ENCODE assay signal across 8 cellular contexts in genomic region chr2:196718796-196719564, GRCh38.
DNase-seq lines count a peak whose midpoint lies in the region; ATAC-seq and TF ChIP-seq lines count a peak whose summit lies in the region.

No MANE protein-coding gene starts in this region.

- H3K36me3 Mint-ChIP-seq in activated CD8-positive, alpha-beta memory T cell treated with anti-CD3 and anti-CD28 coated beads, Interleukin-2, amount 10 ng/mL, durations not matched to agents 7 days and 5 days: peaks cover 28% of the 10 kb centered on the region

- no peaks in the 10 kb centered on the region for H3K79me2 ChIP-seq in HCT116 (ENCODE audit: insufficient read depth, low read length)

- TF ChIP-seq RAD21 in HCT116 (IDR thresholded peaks at IDR 0.05; ENCODE audit: low read depth): 0 out of 2 replicates have a peak, but pooled peaks have one; percentile 6

- H3K4me1 ChIP-seq in HCT116 (ENCODE audit: control insufficient read depth in 1 of 2, insufficient read depth in 2 of 2, low read length in 2 of 2) (peaks cover 0 to 8% of the 10 kb centered on the region in 2 experiments; a peak in 1 of 4 replicates), transverse colon (no peaks in the 10 kb centered on the region)

- H3K4me3 Mint-ChIP-seq in activated CD8-positive, alpha-beta memory T cell treated with anti-CD3 and anti-CD28 coated beads, Interleukin-2, amount 10 ng/mL, durations not matched to agents 7 days and 5 days: no peak overlapping the region

- H3K4me1 Mint-ChIP-seq in activated CD8-positive, alpha-beta memory T cell treated with anti-CD3 and anti-CD28 coated beads, Interleukin-2, amount 10 ng/mL, durations not matched to agents 7 days and 5 days: peaks cover 14% of the 10 kb centered on the region

- no peaks in the 10 kb centered on the region for H3K27me3 Mint-ChIP-seq in activated CD8-positive, alpha-beta memory T cell treated with anti-CD3 and anti-CD28 coated beads, Interleukin-2, amount 10 ng/mL, durations not matched to agents 7 days and 5 days

- TF ChIP-seq POLR2A in HCT116 (IDR thresholded peaks at IDR 0.05; ENCODE audit: borderline replicate concordance, extremely low read depth, insufficient read depth, insufficient read length) (no peak), transverse colon (IDR thresholded peaks at IDR 0.05) (no peak)

- in situ Hi-C loops in transverse colon (cut with MboI; ENCODE audit: low pct_ligation_motif_present in 1 of 4, low pct_unique_long_range_greater_than_20kb in 1 of 4, low sequenced_read_pairs in 3 of 4): no loop called here

- H3K27ac ChIP-seq in HCT116 (ENCODE audit: low read depth, low read length): peak overlapping the region; percentile 8; the same call in 1 of the 2 replicates
- H3K27ac ChIP-seq in transverse colon: no peak overlapping the region

- RAD21 ChIA-PET in HCT116 (lab: Charles Lee; ENCODE audit: low non-redundant PET in 1 of 2, low total read pairs in 2 of 2, uncharacterized antibody in 2 of 2, unreplicated experiment in 2 of 2): no interaction called here

- H3K27me3 ChIP-seq in HCT116 (ENCODE audit: insufficient read depth, low read length) (no peaks in the 10 kb centered on the region), transverse colon (no peaks in the 10 kb centered on the region)

- no peak overlapping the region; the same call in 1 of the 2 replicates for H3K4me2 ChIP-seq in HCT116 (ENCODE audit: low read length)

- no peaks in the 10 kb centered on the region for H3K9me3 Mint-ChIP-seq in activated CD8-positive, alpha-beta memory T cell treated with anti-CD3 and anti-CD28 coated beads, Interleukin-2, amount 10 ng/mL, durations not matched to agents 7 days and 5 days (ENCODE audit: low read depth)

- no peaks in the 10 kb centered on the region for H3K9me2 ChIP-seq in HCT116 (ENCODE audit: insufficient read depth)

- BruUV-seq in HCT116 (replicated peaks; lab: Mats Ljungman, UMichigan): no TSS peak

- H3K4me3 ChIP-seq in AG10803 (ENCODE audit: low read length): peak overlapping the region; percentile 23
- no peak overlapping the region for H3K4me3 ChIP-seq in HCT116 (replicated peaks in 1 of 2; ENCODE audit: low read depth in 1 of 2, low read length in 2 of 2)
- H3K4me3 ChIP-seq in transverse colon: no peak overlapping the region

- no peaks in the 10 kb centered on the region for H4K20me1 ChIP-seq in HCT116 (ENCODE audit: insufficient read depth)

- CTCF ChIA-PET in HCT116 (lab: Charles Lee): interaction anchor here (0.7 to 1.5 kb wide), 2 partner anchors 9 to 32 kb away, joined by 3 to 5 read pairs; no protein-coding TSS in a partner anchor
- CTCF ChIA-PET in activated CD8-positive, alpha-beta memory T cell treated with anti-CD3 and anti-CD28 coated beads, Interleukin-2, amount 10 ng/mL, durations not matched to agents 7 days and 5 days (lab: Charles Lee): no interaction called here

- TF ChIP-seq CTCF in AG10803 (conservative IDR thresholded peaks at IDR 0.05; ENCODE audit: low read length) (peak; percentile 46), HCT116 (IDR thresholded peaks at IDR 0.05 in 2 of 3, conservative IDR thresholded peaks at IDR 0.05 in 1 of 3; ENCODE audit: borderline replicate concordance in 1 of 3, insufficient read depth in 1 of 3, low read depth in 2 of 3, low read length in 2 of 3) (peak; percentile 4 to 29 (median 20); a peak in 3 of 6 replicates), transverse colon (IDR thresholded peaks at IDR 0.05) (no peak)

- H3K27ac Mint-ChIP-seq in activated CD8-positive, alpha-beta memory T cell treated with anti-CD3 and anti-CD28 coated beads, Interleukin-2, amount 10 ng/mL, durations not matched to agents 7 days and 5 days: no peak overlapping the region

- no peak overlapping the region for H2AFZ ChIP-seq in HCT116 (ENCODE audit: low read depth, low read length, poor library complexity, severe bottlenecking)

- WGBS in transverse colon (ENCODE audit: low coverage in 1 of 2), 2 donors: 58 to 59% methylated on average over 5 of the region's 5 CpGs

- ATAC-seq in HCT116 (peak; percentile 89), GM21360 (IDR thresholded peaks at IDR 0.05; ENCODE audit: unreplicated experiment) (no peak), GM18858 (IDR thresholded peaks at IDR 0.05; ENCODE audit: unreplicated experiment) (no peak)
- ATAC-seq in activated CD8-positive, alpha-beta memory T cell treated with anti-CD3 and anti-CD28 coated beads, Interleukin-2, amount 10 ng/mL, durations not matched to agents 7 days and 5 days: no peak

- POLR2A ChIA-PET in HCT116 (lab: Charles Lee): interaction anchor here (1.2 kb wide), 1 partner anchor 23 kb away, joined by 3 read pairs; no protein-coding TSS in a partner anchor

- H3K36me3 ChIP-seq in HCT116 (ENCODE audit: control insufficient read depth in 1 of 2, insufficient read depth in 2 of 2, low read length in 2 of 2) (peaks cover 2 to 11% of the 10 kb centered on the region in 2 experiments; a peak in 2 of 4 replicates), transverse colon (no peaks in the 10 kb centered on the region)

- no peak overlapping the region for H3K9ac ChIP-seq in HCT116 (ENCODE audit: low read length)

- no peak for TF ChIP-seq EP300 in transverse colon (IDR thresholded peaks at IDR 0.05; ENCODE audit: low read depth)

- DNase-seq in AG10803 (ENCODE audit: low read depth) (peak; percentile 81), HCT116 (ENCODE audit: low read depth, low spot score) (no peak), SK-N-DZ (ENCODE audit: low spot score) (peak; percentile 5), islet precursor cell (peak; percentile 70), transverse colon (no peak)
- DNase-seq in activated CD8-positive, alpha-beta memory T cell treated with anti-CD3 and anti-CD28 coated beads, Interleukin-2, amount 10 ng/mL, durations not matched to agents 7 days and 5 days: no peak

- intact Hi-C loops in HCT116 (cut with micrococcal nuclease) (no loop called here), transverse colon (cut with DNase I; ENCODE audit: low total_unique reads) (no loop called here)

- H3K9me3 ChIP-seq in HCT116 (ENCODE audit: control insufficient read depth in 1 of 2, insufficient read depth in 1 of 2, low read depth in 1 of 2, low read length in 2 of 2) (no peaks in the 10 kb centered on the region), transverse colon (no peaks in the 10 kb centered on the region)

TF ChIP-seq in HCT116, 20 proteins besides CTCF, POLR2A, EP300 and RAD21:
- TF ChIP-seq YY1 (IDR thresholded peaks at IDR 0.05; ENCODE audit: extremely low read depth, insufficient replicate concordance, low read depth, low read length): no peak
- no peak for TF ChIP-seq EGR1 (IDR thresholded peaks at IDR 0.05; ENCODE audit: low read depth)
- TF ChIP-seq JUND (IDR thresholded peaks at IDR 0.05): no peak
- TF ChIP-seq ATF3 (IDR thresholded peaks at IDR 0.05): no peak
- no peak for TF ChIP-seq EZH2 (IDR thresholded peaks at IDR 0.05)
- no peak for TF ChIP-seq CEBPB (IDR thresholded peaks at IDR 0.05; ENCODE audit: low read depth)
- no peak for TF ChIP-seq POLR2AphosphoS5 (IDR thresholded peaks at IDR 0.05; ENCODE audit: low read depth, low read length)
- no peak for TF ChIP-seq ELF1 (IDR thresholded peaks at IDR 0.05; ENCODE audit: borderline replicate concordance, low read depth)
- TF ChIP-seq CBX3 (IDR thresholded peaks at IDR 0.05; ENCODE audit: low read depth): no peak
- TF ChIP-seq TCF7L2 (IDR thresholded peaks at IDR 0.05; ENCODE audit: borderline replicate concordance, extremely low read depth, insufficient read depth, insufficient read length): no peak
- TF ChIP-seq FOSL1 (IDR thresholded peaks at IDR 0.05; ENCODE audit: low read depth): no peak
- TF ChIP-seq ZFX (IDR thresholded peaks at IDR 0.05): no peak
- no peak for TF ChIP-seq SIN3A (IDR thresholded peaks at IDR 0.05; ENCODE audit: low read depth)
- no peak for TF ChIP-seq EZH2phosphoT487 (IDR thresholded peaks at IDR 0.05; ENCODE audit: borderline replicate concordance)
- no peak for TF ChIP-seq ZNF274 (IDR thresholded peaks at IDR 0.05; ENCODE audit: low read depth, low read length)
- TF ChIP-seq SRF (IDR thresholded peaks at IDR 0.05; ENCODE audit: low read depth): no peak
- TF ChIP-seq MAX (IDR thresholded peaks at IDR 0.05): no peak

Comparison
In these comparisons a context has a peak if more than half of its experiments do, and no peak if none do; other contexts are left out.
1. DNase-seq: peak in AG10803 (single experiment), SK-N-DZ (single experiment) and islet precursor cell (single experiment); none in HCT116 (single experiment), activated CD8-positive, alpha-beta memory T cell treated with anti-CD3 and anti-CD28 coated beads, Interleukin-2, amount 10 ng/mL, durations not matched to agents 7 days and 5 days (single experiment) and transverse colon (single experiment).
2. CTCF ChIP-seq: peak in AG10803 (single experiment) and HCT116 (3 of 3); none in transverse colon (0 of 5).